In the genomic region with DNA sequence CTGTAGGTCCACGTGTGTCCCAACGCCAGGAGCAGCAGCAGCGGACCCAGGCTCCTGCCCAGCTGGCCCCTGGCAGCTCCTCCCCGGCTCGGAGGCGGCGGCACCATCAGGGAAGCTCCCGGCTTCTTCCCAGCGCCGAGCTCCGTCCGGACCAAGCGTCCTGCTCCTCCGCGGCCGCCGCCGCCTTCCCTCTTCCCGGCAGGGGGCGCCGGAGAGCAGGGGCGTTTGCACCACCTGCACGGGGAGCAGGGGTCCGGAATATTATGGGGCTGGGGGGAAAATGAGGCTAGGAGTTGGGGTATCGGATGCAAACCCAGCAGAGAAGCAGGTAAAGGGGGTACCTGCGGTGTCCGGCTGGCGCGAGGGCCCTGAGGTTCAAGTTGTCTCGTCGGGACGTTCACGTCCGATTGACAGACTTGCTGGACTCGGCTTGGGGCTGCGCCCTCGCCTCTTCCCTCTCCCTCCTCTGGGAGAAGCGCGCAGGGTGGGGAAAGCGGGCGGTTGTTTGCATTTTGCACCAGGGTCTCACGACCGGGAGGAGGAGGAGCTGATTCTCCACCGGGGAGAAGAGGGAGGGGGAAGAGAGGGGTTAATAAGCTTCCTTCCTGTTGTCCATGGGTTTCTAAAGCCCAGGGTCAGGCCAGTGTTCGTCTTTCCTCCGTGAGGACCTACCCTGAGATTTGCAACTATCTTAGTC, we compare ENCODE assay signal across 8 cellular contexts. TPM values are rescaled to one million over a fixed set of nuclear protein-coding genes. Genes with fewer than 3 reads are reported as not detected.
DNase-seq lines count a peak whose midpoint lies in the region; ATAC-seq and TF ChIP-seq lines count a peak whose summit lies in the region.

A gene (minus strand): TSS at position 188 of the 697 bp plus-strand sequence.

- intact Hi-C loops in dorsolateral prefrontal cortex (cut with DNase I) (loop anchor here in 1 of 2 donors (10.0 kb wide), 1 partner anchor 127 kb away; no protein-coding TSS in a partner anchor), lower lobe of right lung (cut with DNase I) (no loop called here)

- H3K27me3 ChIP-seq in dorsolateral prefrontal cortex, result peaks cover 0 to 76% (median 48%) of the 10 kb centered on the region in 45 donors
- H3K27me3 ChIP-seq in lower lobe of right lung (ENCODE audit: low read depth), result peaks cover 40% of the 10 kb centered on the region

- peak; percentile 58 for DNase-seq in activated CD4-positive, CD25-positive, alpha-beta regulatory T cell treated with anti-CD3 and anti-CD28 coated beads, Interleukin-2, amount 50 U/mL, for 72 hours
- DNase-seq in RPMI8226 (peak; percentile 54), dorsolateral prefrontal cortex (peak in 4 of 10 donors; percentile 26 to 54 (median 48)), lower lobe of right lung (peak; percentile 71)
- DNase-seq in stimulated activated naive B cell treated with anti-CD40 and anti-IgM and Interleukin-4, amounts not matched to agents 10 μg/mL and 1 μg/mL and 100 μg/mL, for 72 hours, result no peak

- TF ChIP-seq CTCF in dorsolateral prefrontal cortex (IDR thresholded peaks at IDR 0.05 in 54 of 56, conservative IDR thresholded peaks at IDR 0.05 in 2 of 56; ENCODE audit: low read depth in 1 of 56, partially characterized antibody in 56 of 56) (peak; percentile 14 to 74 (median 60)), lower lobe of right lung (IDR thresholded peaks at IDR 0.05) (peak; percentile 84)

- peaks cover 14 to 21% of the 10 kb centered on the region in 2 donors for H3K4me1 Mint-ChIP-seq in stimulated activated naive B cell treated with anti-CD40 and anti-IgM and Interleukin-4, amounts not matched to agents 10 μg/mL and 1 μg/mL and 100 μg/mL, for 72 hours

- peaks cover 54 to 65% of the 10 kb centered on the region in 2 donors for H3K27me3 Mint-ChIP-seq in stimulated activated naive B cell treated with anti-CD40 and anti-IgM and Interleukin-4, amounts not matched to agents 10 μg/mL and 1 μg/mL and 100 μg/mL, for 72 hours

- no peak within 1 kb of the TSS for H3K27ac Mint-ChIP-seq in stimulated activated naive B cell treated with anti-CD40 and anti-IgM and Interleukin-4, amounts not matched to agents 10 μg/mL and 1 μg/mL and 100 μg/mL, for 72 hours

- H3K9me3 Mint-ChIP-seq in stimulated activated naive B cell treated with anti-CD40 and anti-IgM and Interleukin-4, amounts not matched to agents 10 μg/mL and 1 μg/mL and 100 μg/mL, for 72 hours, result no peaks in the 10 kb centered on the region

- no peaks in the 10 kb centered on the region for H3K36me3 ChIP-seq in lower lobe of right lung

- no peaks in the 10 kb centered on the region for H3K9me3 ChIP-seq in lower lobe of right lung

- ATAC-seq in activated CD4-positive, CD25-positive, alpha-beta regulatory T cell treated with anti-CD3 and anti-CD28 coated beads, Interleukin-2, amount 50 U/mL, for 24 hours, result no peak
- ATAC-seq in HG03066 (IDR thresholded peaks at IDR 0.05; ENCODE audit: low read depth, unreplicated experiment), result peak; percentile 47
- peak; percentile 88 to 92 for ATAC-seq in lower lobe of right lung
- ATAC-seq in stimulated activated naive B cell treated with anti-CD40 and anti-IgM and Interleukin-4, amounts not matched to agents 10 μg/mL and 1 μg/mL and 100 μg/mL, for 72 hours (replicated peaks), result peak; percentile 54 to 64
- ATAC-seq in HG03045 (IDR thresholded peaks at IDR 0.05; ENCODE audit: unreplicated experiment), result no peak

- H3K36me3 Mint-ChIP-seq in stimulated activated naive B cell treated with anti-CD40 and anti-IgM and Interleukin-4, amounts not matched to agents 10 μg/mL and 1 μg/mL and 100 μg/mL, for 72 hours, result no peaks in the 10 kb centered on the region

- peak within 1 kb of the TSS; percentile 60 to 67 for H3K4me3 Mint-ChIP-seq in stimulated activated naive B cell treated with anti-CD40 and anti-IgM and Interleukin-4, amounts not matched to agents 10 μg/mL and 1 μg/mL and 100 μg/mL, for 72 hours

- H3K27ac ChIP-seq in dorsolateral prefrontal cortex (no peak within 1 kb of the TSS), lower lobe of right lung (peak within 1 kb of the TSS; percentile 76)

- peaks cover 6% of the 10 kb centered on the region for H3K4me1 ChIP-seq in lower lobe of right lung

- peak within 1 kb of the TSS; percentile 14 to 68 (median 48) for H3K4me3 ChIP-seq in dorsolateral prefrontal cortex
- peak within 1 kb of the TSS; percentile 60 for H3K4me3 ChIP-seq in lower lobe of right lung

RNA-seq across cellular contexts. Expression of the gene that starts here (rescaled TPM):
- total RNA-seq in dorsolateral prefrontal cortex (1 to 10 TPM in 114 of 120 experiments, under 1 TPM in 6; 0.71 to 7.9 (median 2.8) TPM), lower lobe of right lung (14.0 TPM)

Comparison
In these comparisons a context has a peak if more than half of its experiments do, and no peak if none do; other contexts are left out.
1. ATAC-seq: peak in HG03066 (single experiment), lower lobe of right lung (2 of 2) and stimulated activated naive B cell treated with anti-CD40 and anti-IgM and Interleukin-4, amounts not matched to agents 10 μg/mL and 1 μg/mL and 100 μg/mL, for 72 hours (2 of 2); none in activated CD4-positive, CD25-positive, alpha-beta regulatory T cell treated with anti-CD3 and anti-CD28 coated beads, Interleukin-2, amount 50 U/mL, for 24 hours (0 of 2) and HG03045 (single experiment).